Comparison of ENCODE assay signal across 27 cellular contexts in genomic region chr5:141740885-141741284, GRCh38. TPM values are rescaled to one million over a fixed set of nuclear protein-coding genes. Genes with fewer than 3 reads are reported as not detected.
"Had no signal": no experiment of that assay in that cellular context is flagged by ENCODE, and none has a peak within 500 bp of the region (broad histone marks: within the 10 kb centered on the region; RNA-seq: fewer than 3 reads in every experiment).

No MANE protein-coding gene starts in this region.

- H3K27ac Mint-ChIP-seq: immature natural killer cell; nephron; stimulated activated memory B cell treated with anti-CD40 and anti-IgM and Interleukin-4, amounts not matched to agents 10 μg/mL and 1 μg/mL and 100 μg/mL, for 72 hours; stimulated activated naive CD8-positive, alpha-beta T cell treated with anti-CD3 and anti-CD28 coated beads, Interleukin-15, amount 100 ng/mL, for 72 hours had no signal

- H3K36me3 Mint-ChIP-seq: immature natural killer cell; stimulated activated memory B cell treated with anti-CD40 and anti-IgM and Interleukin-4, amounts not matched to agents 10 μg/mL and 1 μg/mL and 100 μg/mL, for 72 hours had no signal

- H3K27me3 ChIP-seq: pancreas, tibial nerve, upper lobe of left lung, vagina had no signal

- H3K27ac ChIP-seq: left lung, lower lobe of right lung, pancreas, prostate gland, sigmoid colon, tibial nerve, upper lobe of left lung, vagina had no signal

- H3K9me3 Mint-ChIP-seq: immature natural killer cell; nephron; stimulated activated memory B cell treated with anti-CD40 and anti-IgM and Interleukin-4, amounts not matched to agents 10 μg/mL and 1 μg/mL and 100 μg/mL, for 72 hours; stimulated activated naive CD8-positive, alpha-beta T cell treated with anti-CD3 and anti-CD28 coated beads, Interleukin-15, amount 100 ng/mL, for 72 hours had no signal

- H3K9me3 ChIP-seq: left lung, lower lobe of right lung, pancreas, prostate gland, sigmoid colon, tibial nerve, upper lobe of left lung, vagina had no signal

- H3K4me3 ChIP-seq: left lung, lower lobe of right lung, pancreas, prostate gland, sigmoid colon, tibial nerve, upper lobe of left lung, vagina had no signal

- H3K4me1 ChIP-seq: left lung, lower lobe of right lung, pancreas, prostate gland, sigmoid colon, tibial nerve, upper lobe of left lung, vagina had no signal

- DNase-seq: hypothalamus; immature natural killer cell; kidney; left colon; left lung; lower lobe of right lung; mammary epithelial cell; mesenchymal stem cell; naive thymus-derived CD8-positive, alpha-beta T cell; nucleus accumbens; pancreas; retina; right cardiac atrium; sigmoid colon; small intestine; stimulated activated CD4-positive, alpha-beta T cell treated with anti-CD3 and anti-CD28 coated beads, Interleukin-1b, Interleukin-23, amount 100 ng/mL, for 48 hours; stimulated activated CD4-positive, alpha-beta T cell treated with anti-CD3 and anti-CD28 coated beads, Interleukin-2, amount 100 ng/mL, for 48 hours; stimulated activated CD4-positive, alpha-beta T cell treated with anti-CD3 and anti-CD28 coated beads, Interleukin-4, amount 100 ng/mL, for 4 hours; stimulated activated CD8-positive, alpha-beta memory T cell treated with anti-CD3 and anti-CD28 coated beads, Interleukin-4, amount 100 ng/mL, for 48 hours; stimulated activated naive CD4-positive, alpha-beta T cell treated with Interleukin-2 at 50 U/mL for 16 hours; stimulated activated naive CD8-positive, alpha-beta T cell treated with anti-CD3 and anti-CD28 coated beads, Interleukin-15, amount 100 ng/mL, for 72 hours; upper lobe of left lung had no signal

- H3K4me3 Mint-ChIP-seq: immature natural killer cell; naive thymus-derived CD8-positive, alpha-beta T cell; nephron; stimulated activated memory B cell treated with anti-CD40 and anti-IgM and Interleukin-4, amounts not matched to agents 10 μg/mL and 1 μg/mL and 100 μg/mL, for 72 hours; stimulated activated naive CD8-positive, alpha-beta T cell treated with anti-CD3 and anti-CD28 coated beads, Interleukin-15, amount 100 ng/mL, for 72 hours had no signal

- H3K4me1 Mint-ChIP-seq: immature natural killer cell; nephron; stimulated activated memory B cell treated with anti-CD40 and anti-IgM and Interleukin-4, amounts not matched to agents 10 μg/mL and 1 μg/mL and 100 μg/mL, for 72 hours; stimulated activated naive CD8-positive, alpha-beta T cell treated with anti-CD3 and anti-CD28 coated beads, Interleukin-15, amount 100 ng/mL, for 72 hours had no signal

- ATAC-seq: left colon; left lung; lower lobe of right lung; naive thymus-derived CD8-positive, alpha-beta T cell; pancreas; right cardiac atrium; stimulated activated memory B cell treated with anti-CD40 and anti-IgM and Interleukin-4, amounts not matched to agents 10 μg/mL and 1 μg/mL and 100 μg/mL, for 72 hours; stimulated activated naive CD8-positive, alpha-beta T cell treated with anti-CD3 and anti-CD28 coated beads, Interleukin-15, amount 100 ng/mL, for 72 hours had no signal

- H3K36me3 ChIP-seq: left lung, lower lobe of right lung, pancreas, prostate gland, sigmoid colon, tibial nerve, upper lobe of left lung, vagina had no signal

RNA-seq across cellular contexts. Expression of gene ARAP3, which starts 58.9 kb away (rescaled TPM):
- polyA plus RNA-seq: naive thymus-derived CD8-positive, alpha-beta T cell had no signal
